In the genomic region with DNA sequence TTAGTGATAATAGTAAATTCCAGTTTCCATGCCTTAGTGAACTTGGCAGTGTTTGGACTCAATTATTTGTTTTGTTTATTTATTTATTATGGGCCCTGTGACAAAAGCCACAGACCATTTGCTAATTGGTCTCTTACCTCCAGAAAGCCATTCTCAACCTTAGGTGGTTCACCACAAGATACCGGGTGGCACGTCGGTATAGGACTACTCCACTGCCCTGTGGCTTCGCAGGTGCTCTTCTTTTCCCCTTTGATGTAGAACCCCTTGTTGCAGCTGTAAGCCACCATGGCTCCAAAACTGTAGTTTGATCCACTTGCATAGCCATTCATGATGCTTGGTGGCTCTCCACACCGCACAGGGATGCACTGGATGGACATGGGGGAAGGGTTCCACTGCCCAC, we compare ENCODE assay signal across 21 cellular contexts.
DNase-seq lines count a peak whose midpoint lies in the region; ATAC-seq and TF ChIP-seq lines count a peak whose summit lies in the region.
"Had no signal": no experiment of that assay in that cellular context is flagged by ENCODE, and none has a peak within 500 bp of the region (broad histone marks: within the 10 kb centered on the region; RNA-seq: fewer than 3 reads in every experiment).

No MANE protein-coding gene starts in this region.

- no peaks in the 10 kb centered on the region for H3K9me2 ChIP-seq in MM.1S (replicated peaks; ENCODE audit: insufficient read depth, low read length)

- no peaks in the 10 kb centered on the region for H4K20me1 ChIP-seq in MM.1S (ENCODE audit: insufficient read depth, low read length)
- H4K20me1 ChIP-seq: BLaER1 had no signal

- H3K9ac ChIP-seq in MM.1S (ENCODE audit: low read length) = no peak overlapping the region
- H3K9ac ChIP-seq: BLaER1 had no signal

- no peaks in the 10 kb centered on the region for H3K4me1 ChIP-seq in MM.1S (ENCODE audit: low read length)
- H3K4me1 ChIP-seq: BE2C, BLaER1 had no signal

- no peaks in the 10 kb centered on the region for H3K9me3 ChIP-seq in MM.1S (replicated peaks; ENCODE audit: insufficient read depth, low read length)
- H3K9me3 ChIP-seq: BE2C, BLaER1 had no signal

- no peak for ATAC-seq in GM19324 (IDR thresholded peaks at IDR 0.05; ENCODE audit: low FRiP score, unreplicated experiment)

- DNase-seq in Jurkat, Clone E6-1 (ENCODE audit: low read depth, low spot score) = peak; percentile 78
- peak; percentile 8 for DNase-seq in MM.1S
- peak; percentile 84 for DNase-seq in SW480 (ENCODE audit: low spot score)
- DNase-seq in stimulated activated CD4-positive, alpha-beta T cell treated with anti-CD3 and anti-CD28 coated beads, Interleukin-15, amount 100 ng/mL, for 24 hours = no peak
- DNase-seq in hippocampal formation (lab: John Stamatoyannopoulos, UW) = no peak
- DNase-seq in GM13977 (ENCODE audit: low spot score) = no peak
- DNase-seq: 8988T; ACHN; BE2C; C1 segment of cervical spinal cord; CD4-positive, alpha-beta memory T cell; CD4-positive, CD25-positive, alpha-beta regulatory T cell; CD8-positive, alpha-beta memory T cell; COR-L47; DMS 273 treated with DMSO at 0.1 percent for 48 hours; DMS153; DMS53; DMS79; GF-D8 had no signal

- no peak overlapping the region for H3K4me2 ChIP-seq in MM.1S (ENCODE audit: low read depth, low read length)
- H3K4me2 ChIP-seq: BLaER1 had no signal

- H3K79me2 ChIP-seq in MM.1S (ENCODE audit: low read length) = no peaks in the 10 kb centered on the region

- no peak overlapping the region for H3K27ac ChIP-seq in MM.1S (ENCODE audit: low read length)
- H3K27ac ChIP-seq: BLaER1 had no signal

- no peaks in the 10 kb centered on the region for H3F3A ChIP-seq in MM.1S (ENCODE audit: insufficient read depth, low read length)

- H3K4me3 ChIP-seq in Jurkat, Clone E6-1 (ENCODE audit: low read length) = no peak overlapping the region
- no peak overlapping the region for H3K4me3 ChIP-seq in MM.1S (ENCODE audit: low read length)
- H3K4me3 ChIP-seq: BLaER1 had no signal

- no peaks in the 10 kb centered on the region for H3K36me3 ChIP-seq in MM.1S (replicated peaks; ENCODE audit: insufficient read depth, low read length)
- H3K36me3 ChIP-seq: BE2C, BLaER1 had no signal

- H3K27me3 ChIP-seq in MM.1S (replicated peaks; ENCODE audit: insufficient read depth, low read length) = no peaks in the 10 kb centered on the region
- H3K27me3 ChIP-seq: BE2C, BLaER1 had no signal

- in situ Hi-C loops in GM13977 (cut with MboI; ENCODE audit: low pct_unique_long_range_greater_than_20kb, low sequenced_read_pairs, unreplicated experiment) = no loop called here

- TF ChIP-seq CTCF in MM.1S (IDR thresholded peaks at IDR 0.05; ENCODE audit: low read length) = no peak
- TF ChIP-seq CTCF in GM13977 (IDR thresholded peaks at IDR 0.05; ENCODE audit: extremely low read depth, insufficient read depth, missing control alignments) = no peak

- H2AFZ ChIP-seq in MM.1S (ENCODE audit: low read length) = no peak overlapping the region

Comparison
In these comparisons a context has a peak if more than half of its experiments do, and no peak if none do; other contexts are left out.
1. DNase-seq: peak in Jurkat, Clone E6-1 (single experiment), MM.1S (single experiment) and SW480 (single experiment); none in stimulated activated CD4-positive, alpha-beta T cell treated with anti-CD3 and anti-CD28 coated beads, Interleukin-15, amount 100 ng/mL, for 24 hours (single experiment), hippocampal formation (0 of 2) and GM13977 (single experiment).